1 cellular context compared by ENCODE assay signal in the genomic region with DNA sequence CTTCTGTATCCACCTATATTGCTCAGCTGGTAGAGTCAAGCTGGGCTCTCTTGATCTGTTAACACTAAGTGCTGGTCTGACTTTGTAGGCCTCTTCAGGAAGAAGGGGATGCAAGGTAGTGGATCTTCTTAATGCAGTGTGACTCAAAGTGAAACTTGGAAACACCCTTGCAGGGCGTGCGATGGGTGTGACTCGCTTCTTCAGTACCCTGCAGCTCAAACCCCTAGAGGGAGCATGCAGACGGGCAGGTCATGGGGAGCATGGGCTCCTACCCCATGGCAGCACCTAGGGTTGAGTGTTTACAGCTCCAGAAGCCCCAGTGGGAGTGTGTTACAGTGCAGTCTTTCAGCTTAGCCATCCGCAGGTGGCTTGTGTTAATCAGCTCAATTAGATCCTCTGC.
TF ChIP-seq lines count a peak whose summit lies in the region.

No MANE protein-coding gene starts in this region.

TF ChIP-seq in GM12878, 131 proteins besides CTCF, POLR2A, EP300 and RAD21 (continued from another document):
- TF ChIP-seq, protein P1, sequence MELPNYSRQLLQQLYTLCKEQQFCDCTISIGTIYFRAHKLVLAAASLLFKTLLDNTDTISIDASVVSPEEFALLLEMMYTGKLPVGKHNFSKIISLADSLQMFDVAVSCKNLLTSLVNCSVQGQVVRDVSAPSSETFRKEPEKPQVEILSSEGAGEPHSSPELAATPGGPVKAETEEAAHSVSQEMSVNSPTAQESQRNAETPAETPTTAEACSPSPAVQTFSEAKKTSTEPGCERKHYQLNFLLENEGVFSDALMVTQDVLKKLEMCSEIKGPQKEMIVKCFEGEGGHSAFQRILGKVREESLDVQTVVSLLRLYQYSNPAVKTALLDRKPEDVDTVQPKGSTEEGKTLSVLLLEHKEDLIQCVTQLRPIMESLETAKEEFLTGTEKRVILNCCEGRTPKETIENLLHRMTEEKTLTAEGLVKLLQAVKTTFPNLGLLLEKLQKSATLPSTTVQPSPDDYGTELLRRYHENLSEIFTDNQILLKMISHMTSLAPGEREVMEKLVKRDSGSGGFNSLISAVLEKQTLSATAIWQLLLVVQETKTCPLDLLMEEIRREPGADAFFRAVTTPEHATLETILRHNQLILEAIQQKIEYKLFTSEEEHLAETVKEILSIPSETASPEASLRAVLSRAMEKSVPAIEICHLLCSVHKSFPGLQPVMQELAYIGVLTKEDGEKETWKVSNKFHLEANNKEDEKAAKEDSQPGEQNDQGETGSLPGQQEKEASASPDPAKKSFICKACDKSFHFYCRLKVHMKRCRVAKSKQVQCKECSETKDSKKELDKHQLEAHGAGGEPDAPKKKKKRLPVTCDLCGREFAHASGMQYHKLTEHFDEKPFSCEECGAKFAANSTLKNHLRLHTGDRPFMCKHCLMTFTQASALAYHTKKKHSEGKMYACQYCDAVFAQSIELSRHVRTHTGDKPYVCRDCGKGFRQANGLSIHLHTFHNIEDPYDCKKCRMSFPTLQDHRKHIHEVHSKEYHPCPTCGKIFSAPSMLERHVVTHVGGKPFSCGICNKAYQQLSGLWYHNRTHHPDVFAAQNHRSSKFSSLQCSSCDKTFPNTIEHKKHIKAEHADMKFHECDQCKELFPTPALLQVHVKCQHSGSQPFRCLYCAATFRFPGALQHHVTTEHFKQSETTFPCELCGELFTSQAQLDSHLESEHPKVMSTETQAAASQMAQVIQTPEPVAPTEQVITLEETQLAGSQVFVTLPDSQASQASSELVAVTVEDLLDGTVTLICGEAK (IDR thresholded peaks at IDR 0.05; ENCODE audit: borderline replicate concordance), result no peak
- TF ChIP-seq NFIC (IDR thresholded peaks at IDR 0.05; ENCODE audit: low read depth, low read length) (no peak), IRF4 (IDR thresholded peaks at IDR 0.05; ENCODE audit: low read depth, low read length) (peak; percentile 96), JUND (IDR thresholded peaks at IDR 0.05; ENCODE audit: low read depth, low read length) (peak; percentile 55; the same call in 1 of the 2 replicates), ZBED1 (IDR thresholded peaks at IDR 0.05; ENCODE audit: borderline replicate concordance) (no peak), IKZF1 (conservative IDR thresholded peaks at IDR 0.05) (0 out of 2 replicates have a peak, but pooled peaks have one; percentile 48), RB1 (IDR thresholded peaks at IDR 0.05; ENCODE audit: borderline replicate concordance) (no peak), KDM1A (IDR thresholded peaks at IDR 0.05; ENCODE audit: borderline replicate concordance) (no peak), NRF1 (conservative IDR thresholded peaks at IDR 0.05; ENCODE audit: low read depth, low read length) (no peak), ETV6 (conservative IDR thresholded peaks at IDR 0.05 in 1 of 2, IDR thresholded peaks at IDR 0.05 in 1 of 2; ENCODE audit: borderline replicate concordance in 1 of 2, low read depth in 1 of 2) (peak in 1 of 2 experiments; percentile 40; a peak in 1 of 4 replicates), LARP7 (IDR thresholded peaks at IDR 0.05) (no peak), ZSCAN29 (IDR thresholded peaks at IDR 0.05) (no peak), SUZ12 (IDR thresholded peaks at IDR 0.05; ENCODE audit: unreplicated experiment) (no peak), CREM (IDR thresholded peaks at IDR 0.05; ENCODE audit: low read depth) (no peak), BHLHE40 (IDR thresholded peaks at IDR 0.05; ENCODE audit: borderline replicate concordance in 1 of 2, low read depth in 2 of 2, low read length in 1 of 2) (peak; percentile 34 to 77; a peak in 2 of 4 replicates), RUNX3 (IDR thresholded peaks at IDR 0.05; ENCODE audit: low read length) (no peak), SMC3 (IDR thresholded peaks at IDR 0.05; ENCODE audit: borderline replicate concordance, low read length) (peak; percentile 16; the same call in 1 of the 2 replicates), SRF (IDR thresholded peaks at IDR 0.05; ENCODE audit: low read depth in 2 of 2, low read length in 2 of 2) (0 out of 4 replicates have a peak, but pooled peaks of 1 of the 2 experiments have one; percentile 38), KAT2A (conservative IDR thresholded peaks at IDR 0.05; ENCODE audit: control insufficient read depth, low read depth, low read length) (no peak)
- TF ChIP-seq, protein P2, sequence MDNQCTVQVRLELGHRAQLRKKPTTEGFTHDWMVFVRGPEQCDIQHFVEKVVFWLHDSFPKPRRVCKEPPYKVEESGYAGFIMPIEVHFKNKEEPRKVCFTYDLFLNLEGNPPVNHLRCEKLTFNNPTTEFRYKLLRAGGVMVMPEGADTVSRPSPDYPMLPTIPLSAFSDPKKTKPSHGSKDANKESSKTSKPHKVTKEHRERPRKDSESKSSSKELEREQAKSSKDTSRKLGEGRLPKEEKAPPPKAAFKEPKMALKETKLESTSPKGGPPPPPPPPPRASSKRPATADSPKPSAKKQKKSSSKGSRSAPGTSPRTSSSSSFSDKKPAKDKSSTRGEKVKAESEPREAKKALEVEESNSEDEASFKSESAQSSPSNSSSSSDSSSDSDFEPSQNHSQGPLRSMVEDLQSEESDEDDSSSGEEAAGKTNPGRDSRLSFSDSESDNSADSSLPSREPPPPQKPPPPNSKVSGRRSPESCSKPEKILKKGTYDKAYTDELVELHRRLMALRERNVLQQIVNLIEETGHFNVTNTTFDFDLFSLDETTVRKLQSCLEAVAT (IDR thresholded peaks at IDR 0.05), result no peak
- TF ChIP-seq, protein P3, sequence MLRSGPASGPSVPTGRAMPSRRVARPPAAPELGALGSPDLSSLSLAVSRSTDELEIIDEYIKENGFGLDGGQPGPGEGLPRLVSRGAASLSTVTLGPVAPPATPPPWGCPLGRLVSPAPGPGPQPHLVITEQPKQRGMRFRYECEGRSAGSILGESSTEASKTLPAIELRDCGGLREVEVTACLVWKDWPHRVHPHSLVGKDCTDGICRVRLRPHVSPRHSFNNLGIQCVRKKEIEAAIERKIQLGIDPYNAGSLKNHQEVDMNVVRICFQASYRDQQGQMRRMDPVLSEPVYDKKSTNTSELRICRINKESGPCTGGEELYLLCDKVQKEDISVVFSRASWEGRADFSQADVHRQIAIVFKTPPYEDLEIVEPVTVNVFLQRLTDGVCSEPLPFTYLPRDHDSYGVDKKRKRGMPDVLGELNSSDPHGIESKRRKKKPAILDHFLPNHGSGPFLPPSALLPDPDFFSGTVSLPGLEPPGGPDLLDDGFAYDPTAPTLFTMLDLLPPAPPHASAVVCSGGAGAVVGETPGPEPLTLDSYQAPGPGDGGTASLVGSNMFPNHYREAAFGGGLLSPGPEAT (IDR thresholded peaks at IDR 0.05; ENCODE audit: low read depth), result peak; percentile 39; the same call in 1 of the 2 replicates
